9 cellular contexts compared by ENCODE assay signal in the genomic region with DNA sequence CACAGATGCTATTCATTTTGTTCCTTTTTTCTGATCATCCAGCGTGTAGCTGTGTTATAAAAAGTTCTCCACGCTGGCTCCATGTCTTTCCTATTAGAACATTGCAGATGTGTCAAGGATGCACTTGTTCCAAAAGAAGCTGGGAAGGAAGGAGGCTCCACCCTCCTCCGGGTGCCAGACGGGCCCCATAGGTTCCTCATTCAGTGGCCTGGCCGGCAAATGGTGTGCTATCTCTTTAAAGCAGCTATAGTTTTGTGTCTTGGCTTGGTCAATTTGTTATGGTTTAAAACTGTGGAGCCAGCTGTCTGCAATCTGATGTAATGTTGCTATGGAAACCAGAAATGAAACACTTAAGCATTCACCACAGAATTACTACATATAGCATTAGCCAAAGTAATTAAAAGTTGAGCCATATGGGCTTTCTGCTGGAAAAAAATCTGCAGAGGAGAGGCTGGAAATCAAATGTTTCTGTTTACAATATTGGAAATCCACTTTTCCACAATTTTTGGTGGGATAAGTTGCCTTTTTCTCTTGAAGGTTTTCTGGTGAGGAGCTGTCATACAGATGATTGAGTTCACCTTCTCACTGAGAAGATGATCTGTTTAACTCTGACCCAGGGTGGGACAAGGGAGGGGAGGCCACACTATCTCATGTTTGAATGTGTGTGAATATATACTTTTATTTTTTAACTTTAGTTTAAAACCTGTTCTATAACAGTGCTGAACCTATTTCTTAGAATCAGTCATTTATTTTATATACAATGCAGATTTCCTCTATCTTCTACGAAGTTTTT.
DNase-seq lines count a peak whose midpoint lies in the region; ATAC-seq, FAIRE-seq and TF ChIP-seq lines count a peak whose summit lies in the region.
"Had no signal": no experiment of that assay in that cellular context is flagged by ENCODE, and none has a peak within 500 bp of the region (broad histone marks: within the 10 kb centered on the region; RNA-seq: fewer than 3 reads in every experiment).

No MANE protein-coding gene starts in this region.

- ATAC-seq in stimulated activated naive B cell treated with anti-CD40 and anti-IgM and Interleukin-4, amounts not matched to agents 10 μg/mL and 1 μg/mL and 100 μg/mL, for 72 hours (replicated peaks) = peak; percentile 63 to 78
- ATAC-seq: HCT116 had no signal

- in situ Hi-C loops in astrocyte of the cerebellum (cut with HindIII; ENCODE audit: low sequenced_read_pairs) = loop anchor here (5.0 kb wide), 1 partner anchor 98 kb away; no protein-coding TSS in a partner anchor

- no peak overlapping the region for H3K4me3 Mint-ChIP-seq in stimulated activated naive B cell treated with anti-CD40 and anti-IgM and Interleukin-4, amounts not matched to agents 10 μg/mL and 1 μg/mL and 100 μg/mL, for 72 hours

- H3K36me3 ChIP-seq in H7 (replicated peaks; ENCODE audit: control insufficient read depth, insufficient read depth, low read length) = no peaks in the 10 kb centered on the region

- H3K27me3 Mint-ChIP-seq in stimulated activated naive B cell treated with anti-CD40 and anti-IgM and Interleukin-4, amounts not matched to agents 10 μg/mL and 1 μg/mL and 100 μg/mL, for 72 hours = peaks cover 33 to 35% of the 10 kb centered on the region in 2 donors

- peak; percentile 38 for FAIRE-seq in D721Med (lab: Jason Lieb, UNC)
- peak; percentile 51 for FAIRE-seq in islet of Langerhans (lab: Jason Lieb, UNC)

- H3K4me3 ChIP-seq in astrocyte of the cerebellum (ENCODE audit: low read depth, low read length) (peak overlapping the region; percentile 51), H7 (ENCODE audit: insufficient read depth, low read depth, low read length) (no peak overlapping the region)

- no peaks in the 10 kb centered on the region for H3K9me3 Mint-ChIP-seq in stimulated activated naive B cell treated with anti-CD40 and anti-IgM and Interleukin-4, amounts not matched to agents 10 μg/mL and 1 μg/mL and 100 μg/mL, for 72 hours

- peaks cover 5 to 14% of the 10 kb centered on the region in 2 donors for H3K4me1 Mint-ChIP-seq in stimulated activated naive B cell treated with anti-CD40 and anti-IgM and Interleukin-4, amounts not matched to agents 10 μg/mL and 1 μg/mL and 100 μg/mL, for 72 hours

- no peaks in the 10 kb centered on the region for H3K27me3 ChIP-seq in H7 (ENCODE audit: control insufficient read depth, insufficient read depth, low read length)

- TF ChIP-seq CTCF in D721Med (IDR thresholded peaks at IDR 0.05; ENCODE audit: insufficient read depth, missing control alignments) (no peak), astrocyte of the cerebellum (IDR thresholded peaks at IDR 0.05; ENCODE audit: low read depth, low read length, missing control alignments) (no peak)

- no peaks in the 10 kb centered on the region for H3K36me3 Mint-ChIP-seq in stimulated activated naive B cell treated with anti-CD40 and anti-IgM and Interleukin-4, amounts not matched to agents 10 μg/mL and 1 μg/mL and 100 μg/mL, for 72 hours

- DNase-seq in D721Med (ENCODE audit: insufficient read length, low spot score) (no peak), H4 (ENCODE audit: low spot score) (peak; percentile 90), NCI-H1105 treated with DMSO at 0.1 percent for 48 hours (lab: John Stamatoyannopoulos, UW) (peak; percentile 72), astrocyte of the cerebellum (ENCODE audit: low read depth) (peak; percentile 94), NCI-H187 (lab: John Stamatoyannopoulos, UW) (no peak), H7 (no peak)
- no peak for DNase-seq in stimulated activated naive B cell treated with anti-CD40 and anti-IgM and Interleukin-4, amounts not matched to agents 10 μg/mL and 1 μg/mL and 100 μg/mL, for 72 hours

- H3K27ac Mint-ChIP-seq in stimulated activated naive B cell treated with anti-CD40 and anti-IgM and Interleukin-4, amounts not matched to agents 10 μg/mL and 1 μg/mL and 100 μg/mL, for 72 hours = no peak overlapping the region

Comparison
In these comparisons a context has a peak if more than half of its experiments do, and no peak if none do; other contexts are left out.
1. DNase-seq: peak in H4 (single experiment), NCI-H1105 treated with DMSO at 0.1 percent for 48 hours (single experiment) and astrocyte of the cerebellum (single experiment); none in D721Med (single experiment), stimulated activated naive B cell treated with anti-CD40 and anti-IgM and Interleukin-4, amounts not matched to agents 10 μg/mL and 1 μg/mL and 100 μg/mL, for 72 hours (single experiment), NCI-H187 (0 of 2) and H7 (single experiment).